Comparison of ENCODE assay signal across 14 cellular contexts in the genomic region with DNA sequence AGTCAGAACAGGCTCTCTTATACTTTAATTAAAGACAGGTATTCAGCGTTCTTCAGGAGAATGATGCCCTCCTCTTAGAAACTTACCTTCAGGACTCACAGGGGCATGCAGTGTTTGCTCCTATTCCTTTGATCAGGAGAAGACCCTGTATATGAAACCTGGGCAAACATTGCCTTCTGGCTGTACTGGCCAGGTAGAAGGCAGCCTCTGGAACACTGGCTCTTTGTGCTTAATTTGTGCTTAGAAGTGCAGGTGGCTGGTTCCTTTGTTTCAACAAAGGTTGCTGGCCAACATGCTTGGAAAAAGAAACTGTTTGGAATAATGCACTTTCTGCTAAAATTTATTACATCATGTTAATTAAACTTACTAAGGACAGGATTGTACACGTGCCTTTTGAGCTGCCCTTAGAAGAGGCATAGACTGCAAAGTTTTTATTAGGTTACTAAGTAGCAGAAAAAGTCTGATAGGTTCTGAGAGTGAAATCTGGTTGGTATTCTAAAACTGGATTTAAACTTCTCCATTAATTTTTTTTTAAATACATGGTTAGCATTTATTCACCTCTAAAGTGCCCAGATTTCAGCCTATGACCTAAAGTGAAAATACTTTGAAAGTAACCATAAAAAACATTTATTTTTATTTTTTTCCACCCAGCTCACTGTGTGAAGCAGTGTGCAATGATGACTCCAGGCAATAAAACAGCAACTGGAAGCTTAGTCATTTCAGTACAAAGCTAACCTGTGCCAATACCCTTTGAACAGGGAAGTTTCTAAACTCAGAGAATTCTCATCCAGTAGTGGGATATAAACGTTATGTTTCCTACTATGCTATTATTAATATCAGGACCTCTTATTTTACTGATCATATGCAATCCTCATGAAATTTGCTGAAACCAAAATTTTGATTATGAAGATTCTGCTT. TPM values are rescaled to one million over a fixed set of nuclear protein-coding genes. Genes with fewer than 3 reads are reported as not detected.
DNase-seq lines count a peak whose midpoint lies in the region; ATAC-seq, FAIRE-seq and TF ChIP-seq lines count a peak whose summit lies in the region.
"Had no signal": no experiment of that assay in that cellular context is flagged by ENCODE, and none has a peak within 500 bp of the region (broad histone marks: within the 10 kb centered on the region; RNA-seq: fewer than 3 reads in every experiment).

No MANE protein-coding gene starts in this region.

- WGBS in spleen, 5 donors = 66 to 84% (median 71%) methylated on average over 3 of the region's 3 CpGs

- H3K27ac Mint-ChIP-seq in progenitor cell of endocrine pancreas = peak overlapping the region; percentile 98
- H3K27ac Mint-ChIP-seq in activated naive CD4-positive, alpha-beta T cell treated with anti-CD3 and anti-CD28 coated beads, Interleukin-2, amount 50 U/mL, for 72 hours = no peak overlapping the region

- no peak for FAIRE-seq in bronchial epithelial cell (lab: Jason Lieb, UNC)
- FAIRE-seq: G401.6 had no signal

- H3K36me3 ChIP-seq in bronchial epithelial cell (ENCODE audit: control insufficient read depth, insufficient read depth, low read length) = peaks cover 2% of the 10 kb centered on the region
- no peaks in the 10 kb centered on the region for H3K36me3 ChIP-seq in spleen
- H3K36me3 ChIP-seq: HAP-1, WERI-Rb-1 had no signal

- H3K4me1 Mint-ChIP-seq in progenitor cell of endocrine pancreas (ENCODE audit: low read depth) = peaks cover 51% of the 10 kb centered on the region

- no peaks in the 10 kb centered on the region for H3K9me3 Mint-ChIP-seq in progenitor cell of endocrine pancreas (ENCODE audit: low read depth)
- H3K9me3 Mint-ChIP-seq in activated naive CD4-positive, alpha-beta T cell treated with anti-CD3 and anti-CD28 coated beads, Interleukin-2, amount 50 U/mL, for 72 hours = peaks cover 0 to 4% of the 10 kb centered on the region in 2 donors

- DNase-seq in NCI-H1105 (lab: John Stamatoyannopoulos, UW) (peak; percentile 69), bronchial epithelial cell (ENCODE audit: low read depth) (peak; percentile 69), progenitor cell of endocrine pancreas (ENCODE audit: low spot score, unreplicated experiment) (no peak), spleen (no peak), Kasumi-1 (lab: John Stamatoyannopoulos, UW) (no peak)
- DNase-seq in activated naive CD4-positive, alpha-beta T cell treated with anti-CD3 and anti-CD28 coated beads, Interleukin-2, amount 50 U/mL, for 72 hours (ENCODE audit: low spot score in 2 of 2) = no peak
- no peak for DNase-seq in NK-92 treated with Interleukin-12 subunit alpha and Interleukin-12 subunit beta, amount 100 ng/mL, for 24 hours (lab: John Stamatoyannopoulos, UW)
- DNase-seq: amniotic stem cell, trophoblast cell, WERI-Rb-1 had no signal

- H3K36me3 Mint-ChIP-seq in progenitor cell of endocrine pancreas (ENCODE audit: insufficient read depth) = peaks cover 21% of the 10 kb centered on the region
- H3K36me3 Mint-ChIP-seq in activated naive CD4-positive, alpha-beta T cell treated with anti-CD3 and anti-CD28 coated beads, Interleukin-2, amount 50 U/mL, for 72 hours = no peaks in the 10 kb centered on the region

- H3K4me1 ChIP-seq in spleen = no peaks in the 10 kb centered on the region
- H3K4me1 ChIP-seq: HAP-1 had no signal

- H3K27me3 Mint-ChIP-seq in progenitor cell of endocrine pancreas = no peaks in the 10 kb centered on the region

- intact Hi-C loops in spleen (cut with DNase I; ENCODE audit: low total_unique reads) = no loop called here

- H3K27ac ChIP-seq in spleen = no peak overlapping the region
- H3K27ac ChIP-seq: WERI-Rb-1 had no signal

- H3K9me3 ChIP-seq in spleen = no peaks in the 10 kb centered on the region
- H3K9me3 ChIP-seq: HAP-1 had no signal

- no peaks in the 10 kb centered on the region for H3K27me3 ChIP-seq in bronchial epithelial cell (ENCODE audit: control insufficient read depth, insufficient read depth, low read length)
- H3K27me3 ChIP-seq in spleen (replicated peaks in 1 of 7) = peaks cover 0 to 4% (median 0%) of the 10 kb centered on the region in 7 donors

- ATAC-seq in GM18870 (IDR thresholded peaks at IDR 0.05; ENCODE audit: unreplicated experiment) = peak; percentile 24
- no peak for ATAC-seq in activated naive CD4-positive, alpha-beta T cell treated with anti-CD3 and anti-CD28 coated beads, Interleukin-2, amount 50 U/mL, for 72 hours

- no peak overlapping the region for H3K4me3 ChIP-seq in bronchial epithelial cell (ENCODE audit: low read depth, low read length)
- no peak overlapping the region for H3K4me3 ChIP-seq in spleen
- H3K4me3 ChIP-seq: HAP-1, smooth muscle cell had no signal

- TF ChIP-seq CTCF in bronchial epithelial cell (IDR thresholded peaks at IDR 0.05; ENCODE audit: insufficient read depth, low read length, severe bottlenecking) = no peak
- TF ChIP-seq CTCF in progenitor cell of endocrine pancreas (IDR thresholded peaks at IDR 0.05; ENCODE audit: unreplicated experiment) = no peak
- TF ChIP-seq CTCF in spleen (IDR thresholded peaks at IDR 0.05 in 8 of 11, conservative IDR thresholded peaks at IDR 0.05 in 3 of 11) = no peak

- no peak overlapping the region for H3K4me3 Mint-ChIP-seq in progenitor cell of endocrine pancreas (ENCODE audit: low read depth)

- no peak for TF ChIP-seq POLR2A in spleen (IDR thresholded peaks at IDR 0.05)

RNA-seq across cellular contexts. Expression of gene RASSF6, which starts 11.3 kb away (rescaled TPM):
- total RNA-seq in bronchial epithelial cell (7.4 and 14.8 TPM in 2 replicates), progenitor cell of endocrine pancreas (10.1 and 10.6 TPM in 2 replicates), spleen (1 to 10 TPM in 1 of 7 donors, under 1 TPM in 6; 0.20 to 1.3 (median 0.30) TPM)
- polyA plus RNA-seq in spleen = under 1 TPM; 0.09 to 0.41 (median 0.22) TPM
- total RNA-seq in activated naive CD4-positive, alpha-beta T cell treated with anti-CD3 and anti-CD28 coated beads, Interleukin-2, amount 50 U/mL, for 72 hours = not detected
- polyA plus RNA-seq: smooth muscle cell had no signal

Comparison
In these comparisons a context has a peak if more than half of its experiments do, and no peak if none do; other contexts are left out.
1. DNase-seq: peak in NCI-H1105 (single experiment) and bronchial epithelial cell (single experiment); none in progenitor cell of endocrine pancreas (single experiment), spleen (single experiment), Kasumi-1 (0 of 2), activated naive CD4-positive, alpha-beta T cell treated with anti-CD3 and anti-CD28 coated beads, Interleukin-2, amount 50 U/mL, for 72 hours (0 of 2) and NK-92 treated with Interleukin-12 subunit alpha and Interleukin-12 subunit beta, amount 100 ng/mL, for 24 hours (single experiment).